9 cellular contexts compared by ENCODE assay signal in the genomic region with DNA sequence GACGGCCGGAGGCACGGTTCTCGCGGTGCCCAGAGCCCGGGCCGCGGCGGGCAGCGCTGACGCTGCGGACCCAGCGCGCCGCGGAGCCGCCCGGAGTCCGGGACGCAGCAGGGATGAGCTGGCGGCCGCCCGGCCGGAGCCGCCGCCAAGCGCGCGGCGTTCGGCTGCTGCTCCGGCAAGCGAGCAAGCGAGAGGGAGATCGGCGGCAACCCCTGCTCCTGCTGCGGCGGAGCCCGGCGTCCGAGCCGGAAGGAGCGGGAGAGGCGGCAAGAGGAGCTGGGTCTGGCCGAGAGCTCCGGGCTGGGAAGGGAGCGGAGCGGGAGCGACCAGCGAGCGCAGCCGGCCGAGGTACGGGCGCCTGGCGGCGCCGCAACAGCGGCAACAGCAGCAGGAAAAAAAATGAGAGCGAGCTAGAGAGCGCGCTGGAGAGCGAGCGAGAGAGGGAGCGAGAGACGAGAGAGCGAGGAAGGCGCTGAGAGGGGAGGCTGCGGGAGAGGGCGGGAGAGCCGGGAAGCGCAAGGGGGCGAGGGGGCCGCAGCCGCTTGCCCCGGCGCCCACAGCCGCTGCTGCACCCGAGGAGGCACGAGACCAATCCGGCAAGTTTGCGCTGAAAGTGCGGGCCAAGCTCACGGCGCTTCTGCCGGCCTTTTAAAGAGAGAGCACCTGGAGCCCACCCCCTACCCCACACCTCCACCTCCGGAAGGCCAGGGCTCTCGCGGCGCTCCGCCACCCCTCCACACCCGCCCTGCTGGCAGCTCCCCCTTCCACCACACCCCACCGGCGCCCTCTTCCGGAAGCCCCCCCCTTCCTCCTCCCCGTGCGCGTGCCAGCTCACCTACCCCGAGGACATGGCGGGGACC. TPM values are rescaled to one million over a fixed set of nuclear protein-coding genes. Genes with fewer than 3 reads are reported as not detected.
A peak's percentile ranks its signal among the peaks of the same experiment; 100 is the strongest.
DNase-seq lines count a peak whose midpoint lies in the region; ATAC-seq, FAIRE-seq and TF ChIP-seq lines count a peak whose summit lies in the region.
"Had no signal": no experiment of that assay in that cellular context is flagged by ENCODE, and none has a peak within 500 bp of the region (broad histone marks: within the 10 kb centered on the region; RNA-seq: fewer than 3 reads in every experiment).

No MANE protein-coding gene starts in this region.

- H2AFZ ChIP-seq in GM12878 (ENCODE audit: control insufficient read depth, low read depth, low read length): no peak overlapping the region

- no peaks in the 10 kb centered on the region for H4K20me1 ChIP-seq in GM12878 (ENCODE audit: control insufficient read depth, insufficient read depth)

- DNase-seq in DMS 273 (lab: John Stamatoyannopoulos, UW; ENCODE audit: unreplicated experiment): peak; percentile 89
- DNase-seq in DMS 273 treated with DMSO at 0.1 percent for 48 hours (lab: John Stamatoyannopoulos, UW): no peak
- peak; percentile 56 for DNase-seq in NCI-H748 treated with DMSO at 0.1 percent for 48 hours (lab: John Stamatoyannopoulos, UW)
- no peak for DNase-seq in GM12878 (ENCODE audit: low read depth, low spot score)
- DNase-seq in stimulated activated CD4-positive, alpha-beta T cell treated with anti-CD3 and anti-CD28 coated beads, Interleukin-2, amount 100 ng/mL, for 4 hours (ENCODE audit: low read depth): peak; percentile 37
- DNase-seq in GM13976 (ENCODE audit: low spot score): no peak

- BruUV-seq in GM12878 (replicated peaks; lab: Mats Ljungman, UMichigan): no TSS peak

- RAD21 ChIA-PET in GM12878 (lab: Charles Lee; ENCODE audit: unreplicated experiment): no interaction called here

- SMC1A ChIA-PET in GM12878 (lab: Charles Lee; ENCODE audit: uncharacterized antibody, unreplicated experiment): no interaction called here

- no peak for FAIRE-seq in GM12878 (lab: Jason Lieb, UNC)

- H3K27ac ChIP-seq in GM12878 (ENCODE audit: control insufficient read depth, insufficient read depth) (no peak overlapping the region), iPS-20b (ENCODE audit: low read length) (no peak overlapping the region)
- H3K27ac ChIP-seq: 22Rv1 had no signal

- H3K4me3 ChIP-seq in GM12878 (no peak overlapping the region; the same call in 1 of the 2 replicates), iPS-20b (ENCODE audit: low read length) (peak overlapping the region; percentile 77; the same call in 1 of the 2 replicates)

- in situ Hi-C loops in GM12878 (cut with MboI) (no loop called here), GM13976 (cut with MboI; ENCODE audit: low sequenced_read_pairs, unreplicated experiment) (loop anchor here (10.0 kb wide), 1 partner anchor 381 kb away; no protein-coding TSS in a partner anchor)

- H3K9me3 ChIP-seq in GM12878 (replicated peaks; ENCODE audit: control insufficient read depth, insufficient read depth, low read length): no peaks in the 10 kb centered on the region
- no peaks in the 10 kb centered on the region for H3K9me3 ChIP-seq in iPS-20b (ENCODE audit: insufficient read depth, low read depth, low read length)

- H3K4me2 ChIP-seq in GM12878 (ENCODE audit: control insufficient read depth, insufficient read depth): peak overlapping the region; percentile 68

- no peak for TF ChIP-seq EP300 in GM12878 (IDR thresholded peaks at IDR 0.05; ENCODE audit: borderline replicate concordance in 1 of 2, control insufficient read depth in 1 of 2, low read depth in 2 of 2, low read length in 2 of 2)

- H3K27me3 ChIP-seq in GM12878 (replicated peaks in 1 of 2; ENCODE audit: control insufficient read depth in 2 of 2, insufficient read depth in 2 of 2, low read length in 1 of 2): peaks cover 17 to 18% of the 10 kb centered on the region in 2 experiments
- peaks cover 80% of the 10 kb centered on the region for H3K27me3 ChIP-seq in iPS-20b (ENCODE audit: insufficient read depth, low read length)

- TF ChIP-seq RAD21 in GM12878 (IDR thresholded peaks at IDR 0.05; ENCODE audit: insufficient read depth, low read depth, low read length): no peak

- 1% methylated on average over 54 of the region's 100 CpGs for WGBS in GM12878 (ENCODE audit: insufficient coverage, insufficient replicate concordance, low lambda C conversion rate, missing lambda C conversion rate)

- no peaks in the 10 kb centered on the region for H3K79me2 ChIP-seq in GM12878 (ENCODE audit: control insufficient read depth, insufficient read depth, low read length)

- H3K36me3 ChIP-seq in GM12878 (ENCODE audit: control insufficient read depth in 2 of 2, insufficient read depth in 2 of 2, low read length in 1 of 2): no peaks in the 10 kb centered on the region
- no peaks in the 10 kb centered on the region for H3K36me3 ChIP-seq in iPS-20b (ENCODE audit: insufficient read depth, low read depth, low read length)

- ATAC-seq in GM12878 (no peak), HG03342 (IDR thresholded peaks at IDR 0.05; ENCODE audit: unreplicated experiment) (no peak)

- no peak for TF ChIP-seq POLR2A in GM12878 (IDR thresholded peaks at IDR 0.05; ENCODE audit: low read depth, low read length)

- H3K4me1 ChIP-seq in GM12878 (ENCODE audit: control insufficient read depth, insufficient read depth, low read length) (peaks cover 16% of the 10 kb centered on the region), iPS-20b (ENCODE audit: insufficient read depth, low read length) (peaks cover 30% of the 10 kb centered on the region)

- intact Hi-C loops in GM12878 (cut with micrococcal nuclease; ENCODE audit: unreplicated experiment): no loop called here

- POLR2A ChIA-PET in GM12878 (lab: Charles Lee): no interaction called here

- CTCF ChIA-PET in GM12878 (lab: Yijun Ruan, JAX): interaction anchor here (1.1 kb wide), 1 partner anchor 90 kb away, joined by 3 read pairs; no protein-coding TSS in a partner anchor

- TF ChIP-seq CTCF in GM12878 (IDR thresholded peaks at IDR 0.05 in 2 of 3, conservative IDR thresholded peaks at IDR 0.05 in 1 of 3; ENCODE audit: control insufficient read depth in 2 of 3, extremely low read depth in 1 of 3, insufficient read depth in 1 of 3, low read depth in 3 of 3, low read length in 3 of 3) (no peak), GM13976 (IDR thresholded peaks at IDR 0.05; ENCODE audit: borderline replicate concordance, control extremely low read depth, extremely low read depth, insufficient read depth, missing control alignments) (no peak)

- H3K9ac ChIP-seq in GM12878 (ENCODE audit: control insufficient read depth, insufficient read depth, low read length) (no peak overlapping the region), iPS-20b (ENCODE audit: low read depth, low read length) (peak overlapping the region; percentile 75; the same call in 1 of the 2 replicates)

TF ChIP-seq in GM12878, 131 proteins besides CTCF, POLR2A, EP300 and RAD21:
- no peak for TF ChIP-seq NR2C2 (IDR thresholded peaks at IDR 0.05; ENCODE audit: borderline replicate concordance, control insufficient read depth, insufficient read length, low read depth)
- peak; percentile 83 for TF ChIP-seq HDAC6 (IDR thresholded peaks at IDR 0.05; ENCODE audit: unreplicated experiment)
- peak; percentile 93 for TF ChIP-seq SUZ12 (IDR thresholded peaks at IDR 0.05; ENCODE audit: unreplicated experiment)
- no peak for TF ChIP-seq POLR2AphosphoS2 (IDR thresholded peaks at IDR 0.05; ENCODE audit: low read depth, low read length)

RNA-seq across cellular contexts. Expression of a gene that starts 0.5 kb away (rescaled TPM):
- total RNA-seq in GM12878 (2013; cell fraction: nucleolus; rRNA removed): 0.10 TPM in 1 of 2 replicates, not detected in the other
- total RNA-seq in GM12878 (2014; rRNA removed): under 0.01 and 0.11 TPM in 2 replicates
- total RNA-seq in GM12878 (2014; rRNA removed; fragmentation: Illumina TruSeq; extraction: Trizol): 0.22 TPM in 1 of 2 replicates, not detected in the other
- total RNA-seq in GM12878 (2021): 0.16 and 0.31 TPM in 2 replicates
- 0.16 TPM for polyA plus RNA-seq in GM12878 (2011; ENCODE audit: low read depth)
- polyA plus RNA-seq in GM12878 (2011; rRNA removed): 0.03 TPM in 1 of 2 replicates, not detected in the other
- 0.01 and 0.05 TPM in 2 replicates for polyA plus RNA-seq in GM12878 (2011; cell fraction: cytosol; rRNA removed)
- polyA plus RNA-seq in GM12878 (2011; cell fraction: nucleus; rRNA removed): 0.20 and 0.39 TPM in 2 replicates
- 0.16 and 0.21 TPM in 2 replicates for polyA plus RNA-seq in GM12878 (2012)
- polyA plus RNA-seq in GM12878 (2014; fragmentation: Illumina TruSeq; extraction: Trizol): 0.01 TPM in 1 of 2 replicates, not detected in the other
- polyA plus RNA-seq in GM12878 (2014; fragmentation: Nextera tagmentation; extraction: Ambion mirVana): not detected
- polyA plus RNA-seq in GM12878 (2014; rRNA removed): 0.01 and 0.05 TPM in 2 replicates
- under 1 TPM; 0.04 TPM for polyA plus RNA-seq in GM12878 (2016; fragmentation: Nextera tagmentation; extraction: Ambion mirVana)
- polyA minus RNA-seq in GM12878 (2011; rRNA and poly(A)+ RNA removed): 0.22 TPM in 1 of 2 replicates, not detected in the other
- not detected in 2 replicates for polyA minus RNA-seq in GM12878 (2011; cell fraction: cytosol; rRNA and poly(A)+ RNA removed)
- under 0.01 and 0.19 TPM in 2 replicates for polyA minus RNA-seq in GM12878 (2011; cell fraction: nucleus; rRNA and poly(A)+ RNA removed)

Comparison
In these comparisons a context has a peak if more than half of its experiments do, and no peak if none do; other contexts are left out.
1. DNase-seq: peak in DMS 273 (single experiment), NCI-H748 treated with DMSO at 0.1 percent for 48 hours (single experiment) and stimulated activated CD4-positive, alpha-beta T cell treated with anti-CD3 and anti-CD28 coated beads, Interleukin-2, amount 100 ng/mL, for 4 hours (single experiment); none in DMS 273 treated with DMSO at 0.1 percent for 48 hours (single experiment), GM12878 (single experiment) and GM13976 (single experiment).